1 cellular context compared by ENCODE assay signal in the genomic region with DNA sequence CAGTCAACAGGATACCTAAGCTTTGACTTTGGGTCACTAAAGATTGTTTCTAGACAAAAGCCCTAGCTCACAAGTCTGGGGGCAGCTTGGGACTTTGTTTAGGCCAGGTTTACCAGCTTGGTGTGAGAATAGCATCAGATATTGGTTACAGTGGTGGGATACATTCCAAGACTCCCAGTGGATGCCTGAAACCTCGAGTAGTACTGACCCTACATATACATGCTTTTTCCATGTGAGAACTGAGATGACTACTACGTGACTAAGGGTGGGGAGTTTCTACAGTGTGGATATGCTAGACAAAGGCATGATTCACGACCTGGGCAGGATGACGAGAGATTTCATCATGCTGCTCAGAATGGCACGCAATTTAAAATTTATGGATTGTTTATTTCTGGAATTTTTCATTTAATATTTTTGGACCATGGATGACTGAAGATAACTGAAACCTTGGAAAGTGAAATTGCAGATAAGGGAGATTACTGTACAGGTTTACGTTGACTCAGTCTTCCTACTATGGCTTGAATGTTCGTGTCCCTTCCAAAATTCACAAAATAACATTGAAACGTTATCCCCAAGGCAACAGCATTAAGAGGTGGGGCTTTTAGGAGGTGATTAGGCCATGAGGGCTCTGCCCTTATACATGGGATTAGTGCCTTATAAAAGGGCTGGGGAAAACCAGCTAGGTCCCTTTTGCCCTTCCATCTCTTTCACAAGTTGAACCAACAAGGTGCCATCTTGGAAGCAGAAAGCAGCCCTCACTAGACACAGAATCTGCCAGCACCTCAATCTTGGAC.
TF ChIP-seq lines count a peak whose summit lies in the region.

No MANE protein-coding gene starts in this region.

TF ChIP-seq in A549, 52 proteins besides CTCF, POLR2A, EP300 and RAD21 (continued from another document):
- TF ChIP-seq ZSCAN20 (CRISPR knock-in tag; IDR thresholded peaks at IDR 0.05) (no peak), JUNB (IDR thresholded peaks at IDR 0.05) (peak; percentile 88), RCOR1 (IDR thresholded peaks at IDR 0.05; ENCODE audit: low read depth, low read length) (no peak), HDAC2 (IDR thresholded peaks at IDR 0.05) (no peak), HEYL (CRISPR knock-in tag; IDR thresholded peaks at IDR 0.05) (no peak), BHLHE40 (IDR thresholded peaks at IDR 0.05; ENCODE audit: low read depth, low read length) (no peak), ESRRA (IDR thresholded peaks at IDR 0.05; ENCODE audit: borderline replicate concordance, low read length) (no peak), RFX5 (IDR thresholded peaks at IDR 0.05) (no peak), RARB (CRISPR knock-in tag; IDR thresholded peaks at IDR 0.05) (no peak), CBX8 (IDR thresholded peaks at IDR 0.05) (no peak), POLR2AphosphoS2 (conservative IDR thresholded peaks at IDR 0.05; ENCODE audit: low read length) (no peak), PHF8 (IDR thresholded peaks at IDR 0.05; ENCODE audit: borderline replicate concordance, low read depth) (no peak), ZC3H11A (IDR thresholded peaks at IDR 0.05) (no peak), HOXB13 (CRISPR knock-in tag; IDR thresholded peaks at IDR 0.05; ENCODE audit: low read depth) (0 out of 2 replicates have a peak, but pooled peaks have one; percentile 27), RNF2 (IDR thresholded peaks at IDR 0.05; ENCODE audit: borderline replicate concordance, low read depth) (no peak), NPAS2 (CRISPR knock-in tag; IDR thresholded peaks at IDR 0.05; ENCODE audit: borderline replicate concordance) (no peak), TP53 (CRISPR knock-in tag; IDR thresholded peaks at IDR 0.05) (no peak), FOSL2 (IDR thresholded peaks at IDR 0.05) (peak; percentile 83), FOSL2 (CRISPR knock-in tag; IDR thresholded peaks at IDR 0.05) (peak; percentile 92), GATA3 (IDR thresholded peaks at IDR 0.05; ENCODE audit: borderline replicate concordance) (peak; percentile 77), JUN (IDR thresholded peaks at IDR 0.05) (peak; percentile 65 to 72; a peak in 3 of 5 replicates), CHD2 (IDR thresholded peaks at IDR 0.05; ENCODE audit: low read length, partially characterized antibody) (no peak), CEBPB (IDR thresholded peaks at IDR 0.05) (peak; percentile 18 to 73; a peak in 3 of 4 replicates), CHD4 (IDR thresholded peaks at IDR 0.05; ENCODE audit: borderline replicate concordance) (no peak), ZNF302 (CRISPR knock-in tag; IDR thresholded peaks at IDR 0.05) (no peak), EHF (CRISPR knock-in tag; IDR thresholded peaks at IDR 0.05) (no peak), SMC3 (IDR thresholded peaks at IDR 0.05) (no peak), MAFK (IDR thresholded peaks at IDR 0.05; ENCODE audit: partially characterized antibody) (no peak), HOXB5 (CRISPR knock-in tag; IDR thresholded peaks at IDR 0.05) (0 out of 2 replicates have a peak, but pooled peaks have one; percentile 39)
- TF ChIP-seq, protein P1, sequence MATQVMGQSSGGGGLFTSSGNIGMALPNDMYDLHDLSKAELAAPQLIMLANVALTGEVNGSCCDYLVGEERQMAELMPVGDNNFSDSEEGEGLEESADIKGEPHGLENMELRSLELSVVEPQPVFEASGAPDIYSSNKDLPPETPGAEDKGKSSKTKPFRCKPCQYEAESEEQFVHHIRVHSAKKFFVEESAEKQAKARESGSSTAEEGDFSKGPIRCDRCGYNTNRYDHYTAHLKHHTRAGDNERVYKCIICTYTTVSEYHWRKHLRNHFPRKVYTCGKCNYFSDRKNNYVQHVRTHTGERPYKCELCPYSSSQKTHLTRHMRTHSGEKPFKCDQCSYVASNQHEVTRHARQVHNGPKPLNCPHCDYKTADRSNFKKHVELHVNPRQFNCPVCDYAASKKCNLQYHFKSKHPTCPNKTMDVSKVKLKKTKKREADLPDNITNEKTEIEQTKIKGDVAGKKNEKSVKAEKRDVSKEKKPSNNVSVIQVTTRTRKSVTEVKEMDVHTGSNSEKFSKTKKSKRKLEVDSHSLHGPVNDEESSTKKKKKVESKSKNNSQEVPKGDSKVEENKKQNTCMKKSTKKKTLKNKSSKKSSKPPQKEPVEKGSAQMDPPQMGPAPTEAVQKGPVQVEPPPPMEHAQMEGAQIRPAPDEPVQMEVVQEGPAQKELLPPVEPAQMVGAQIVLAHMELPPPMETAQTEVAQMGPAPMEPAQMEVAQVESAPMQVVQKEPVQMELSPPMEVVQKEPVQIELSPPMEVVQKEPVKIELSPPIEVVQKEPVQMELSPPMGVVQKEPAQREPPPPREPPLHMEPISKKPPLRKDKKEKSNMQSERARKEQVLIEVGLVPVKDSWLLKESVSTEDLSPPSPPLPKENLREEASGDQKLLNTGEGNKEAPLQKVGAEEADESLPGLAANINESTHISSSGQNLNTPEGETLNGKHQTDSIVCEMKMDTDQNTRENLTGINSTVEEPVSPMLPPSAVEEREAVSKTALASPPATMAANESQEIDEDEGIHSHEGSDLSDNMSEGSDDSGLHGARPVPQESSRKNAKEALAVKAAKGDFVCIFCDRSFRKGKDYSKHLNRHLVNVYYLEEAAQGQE (IDR thresholded peaks at IDR 0.05) = no peak
- TF ChIP-seq, protein P2, sequence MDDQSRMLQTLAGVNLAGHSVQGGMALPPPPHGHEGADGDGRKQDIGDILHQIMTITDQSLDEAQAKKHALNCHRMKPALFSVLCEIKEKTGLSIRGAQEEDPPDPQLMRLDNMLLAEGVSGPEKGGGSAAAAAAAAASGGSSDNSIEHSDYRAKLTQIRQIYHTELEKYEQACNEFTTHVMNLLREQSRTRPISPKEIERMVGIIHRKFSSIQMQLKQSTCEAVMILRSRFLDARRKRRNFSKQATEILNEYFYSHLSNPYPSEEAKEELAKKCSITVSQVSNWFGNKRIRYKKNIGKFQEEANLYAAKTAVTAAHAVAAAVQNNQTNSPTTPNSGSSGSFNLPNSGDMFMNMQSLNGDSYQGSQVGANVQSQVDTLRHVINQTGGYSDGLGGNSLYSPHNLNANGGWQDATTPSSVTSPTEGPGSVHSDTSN (IDR thresholded peaks at IDR 0.05) = no peak
- TF ChIP-seq, protein P3, sequence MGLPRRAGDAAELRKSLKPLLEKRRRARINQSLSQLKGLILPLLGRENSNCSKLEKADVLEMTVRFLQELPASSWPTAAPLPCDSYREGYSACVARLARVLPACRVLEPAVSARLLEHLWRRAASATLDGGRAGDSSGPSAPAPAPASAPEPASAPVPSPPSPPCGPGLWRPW (IDR thresholded peaks at IDR 0.05) = 0 out of 2 replicates have a peak, but pooled peaks have one; percentile 18
- TF ChIP-seq, protein P4, sequence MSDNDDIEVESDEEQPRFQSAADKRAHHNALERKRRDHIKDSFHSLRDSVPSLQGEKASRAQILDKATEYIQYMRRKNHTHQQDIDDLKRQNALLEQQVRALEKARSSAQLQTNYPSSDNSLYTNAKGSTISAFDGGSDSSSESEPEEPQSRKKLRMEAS (IDR thresholded peaks at IDR 0.05) = peak; percentile 88
- TF ChIP-seq, protein P5, sequence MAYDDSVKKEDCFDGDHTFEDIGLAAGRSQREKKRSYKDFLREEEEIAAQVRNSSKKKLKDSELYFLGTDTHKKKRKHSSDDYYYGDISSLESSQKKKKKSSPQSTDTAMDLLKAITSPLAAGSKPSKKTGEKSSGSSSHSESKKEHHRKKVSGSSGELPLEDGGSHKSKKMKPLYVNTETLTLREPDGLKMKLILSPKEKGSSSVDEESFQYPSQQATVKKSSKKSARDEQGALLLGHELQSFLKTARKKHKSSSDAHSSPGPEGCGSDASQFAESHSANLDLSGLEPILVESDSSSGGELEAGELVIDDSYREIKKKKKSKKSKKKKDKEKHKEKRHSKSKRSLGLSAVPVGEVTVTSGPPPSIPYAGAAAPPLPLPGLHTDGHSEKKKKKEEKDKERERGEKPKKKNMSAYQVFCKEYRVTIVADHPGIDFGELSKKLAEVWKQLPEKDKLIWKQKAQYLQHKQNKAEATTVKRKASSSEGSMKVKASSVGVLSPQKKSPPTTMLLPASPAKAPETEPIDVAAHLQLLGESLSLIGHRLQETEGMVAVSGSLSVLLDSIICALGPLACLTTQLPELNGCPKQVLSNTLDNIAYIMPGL (CRISPR knock-in tag; IDR thresholded peaks at IDR 0.05; ENCODE audit: borderline replicate concordance) = no peak
- TF ChIP-seq, protein P6, sequence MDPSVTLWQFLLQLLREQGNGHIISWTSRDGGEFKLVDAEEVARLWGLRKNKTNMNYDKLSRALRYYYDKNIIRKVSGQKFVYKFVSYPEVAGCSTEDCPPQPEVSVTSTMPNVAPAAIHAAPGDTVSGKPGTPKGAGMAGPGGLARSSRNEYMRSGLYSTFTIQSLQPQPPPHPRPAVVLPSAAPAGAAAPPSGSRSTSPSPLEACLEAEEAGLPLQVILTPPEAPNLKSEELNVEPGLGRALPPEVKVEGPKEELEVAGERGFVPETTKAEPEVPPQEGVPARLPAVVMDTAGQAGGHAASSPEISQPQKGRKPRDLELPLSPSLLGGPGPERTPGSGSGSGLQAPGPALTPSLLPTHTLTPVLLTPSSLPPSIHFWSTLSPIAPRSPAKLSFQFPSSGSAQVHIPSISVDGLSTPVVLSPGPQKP (IDR thresholded peaks at IDR 0.05; ENCODE audit: low read depth, low read length) = no peak
